38 cellular contexts compared by ENCODE assay signal in the genomic region with DNA sequence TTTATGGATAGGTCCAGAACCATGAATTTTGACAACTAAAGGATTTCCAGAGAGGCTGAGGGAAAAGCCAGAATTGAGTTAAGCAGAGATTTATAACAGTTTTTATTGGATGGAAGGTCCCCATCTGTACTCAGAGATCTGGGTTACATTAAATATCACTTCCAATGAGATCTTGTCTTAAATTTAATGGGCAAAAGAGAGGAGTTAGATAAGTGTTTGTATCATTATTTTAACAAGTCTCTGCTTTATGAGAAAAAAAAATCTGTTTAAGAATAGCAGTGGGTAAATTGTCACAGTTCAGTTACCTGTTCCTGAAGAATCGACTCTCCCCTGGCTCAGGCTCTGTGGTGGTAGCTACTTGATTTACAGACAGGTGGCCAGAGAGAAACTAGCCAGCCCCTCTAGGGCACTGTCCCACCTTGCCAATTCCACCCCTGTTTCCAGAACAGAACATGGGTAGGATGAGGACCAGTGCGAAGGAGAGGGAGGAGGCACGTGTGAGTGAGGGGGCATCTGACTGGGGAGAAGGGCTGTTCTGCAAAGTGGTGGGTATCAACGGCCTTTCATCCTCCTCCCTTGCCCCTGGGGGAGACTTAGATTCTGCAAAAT. TPM values are rescaled to one million over a fixed set of nuclear protein-coding genes. Genes with fewer than 3 reads are reported as not detected.
"Had no signal": no experiment of that assay in that cellular context is flagged by ENCODE, and none has a peak within 500 bp of the region (broad histone marks: within the 10 kb centered on the region; RNA-seq: fewer than 3 reads in every experiment).

No MANE protein-coding gene starts in this region.

- H3K36me3 Mint-ChIP-seq: activated CD4-positive, alpha-beta memory T cell treated with anti-CD3 and anti-CD28 coated beads for 36 hours; activated naive CD4-positive, alpha-beta T cell treated with anti-CD3 and anti-CD28 coated beads, Interleukin-2, amount 50 U/mL, for 72 hours; activated naive CD8-positive, alpha-beta T cell treated with anti-CD3 and anti-CD28 coated beads for 36 hours had no signal

- H3K27ac Mint-ChIP-seq: activated B cell treated with CpG ODN at 0.5 μM for 24 hours; activated CD4-positive, alpha-beta memory T cell treated with anti-CD3 and anti-CD28 coated beads for 36 hours; activated CD4-positive, alpha-beta T cell treated with anti-CD3 and anti-CD28 coated beads, Interleukin-2, amount 10 ng/mL, durations not matched to agents 24 days and 14 days; activated CD8-positive, alpha-beta T cell treated with anti-CD3 and anti-CD28 coated beads for 36 hours; activated naive CD4-positive, alpha-beta T cell treated with anti-CD3 and anti-CD28 coated beads for 36 hours; activated naive CD4-positive, alpha-beta T cell treated with anti-CD3 and anti-CD28 coated beads, Interleukin-2, amount 50 U/mL, for 72 hours; activated naive CD8-positive, alpha-beta T cell treated with anti-CD3 and anti-CD28 coated beads for 36 hours; activated T-cell treated with anti-CD3 and anti-CD28 coated beads, Interleukin-2, amount 50 U/mL, for 72 hours; activated T-helper 1 cell treated with anti-CD3 and anti-CD28 coated beads, Interleukin-12 subunit alpha, Interleukin-12 subunit beta, Interleukin-2, Interleukin-4 antibody, amounts not matched to agents 30 ng/mL and 10 ng/mL and 1 ng/mL, durations not matched to agents 14 hours and 24 hours and 36 hours; activated T-helper 17 cell treated with anti-CD3 and anti-CD28 coated beads, Interleukin-2, amount 50 U/mL, for 72 hours; T-helper 1 cell treated with Interleukin-12 subunit alpha and Interleukin-12 subunit beta and Interleukin-4 antibody, amounts not matched to agents 30 μg/mL and 1 μg/mL, for 36 hours; T-helper 2 cell treated with Interferon-gamma antibody and Interleukin-4, amounts not matched to agents 5 μg/mL and 100 μg/mL, for 36 hours had no signal

- H3K4me3 Mint-ChIP-seq: activated B cell treated with CpG ODN at 0.5 μM for 24 hours; activated CD4-positive, alpha-beta memory T cell treated with anti-CD3 and anti-CD28 coated beads for 36 hours; activated CD4-positive, alpha-beta T cell treated with anti-CD3 and anti-CD28 coated beads, Interleukin-2, amount 10 ng/mL, durations not matched to agents 24 days and 14 days; activated CD8-positive, alpha-beta T cell treated with anti-CD3 and anti-CD28 coated beads for 36 hours; activated naive CD4-positive, alpha-beta T cell treated with anti-CD3 and anti-CD28 coated beads for 36 hours; activated naive CD8-positive, alpha-beta T cell treated with anti-CD3 and anti-CD28 coated beads for 36 hours; activated T-cell treated with anti-CD3 and anti-CD28 coated beads, Interleukin-2, amount 50 U/mL, for 4 hours; activated T-cell treated with anti-CD3 and anti-CD28 coated beads, Interleukin-2, amount 50 U/mL, for 72 hours; activated T-helper 1 cell treated with anti-CD3 and anti-CD28 coated beads, Interleukin-12 subunit alpha, Interleukin-12 subunit beta, Interleukin-2, Interleukin-4 antibody, amounts not matched to agents 30 ng/mL and 10 ng/mL and 1 ng/mL, durations not matched to agents 14 hours and 24 hours and 36 hours; activated T-helper 17 cell treated with anti-CD3 and anti-CD28 coated beads, Interleukin-2, amount 50 U/mL, for 72 hours; T-helper 1 cell treated with Interleukin-12 subunit alpha and Interleukin-12 subunit beta and Interleukin-4 antibody, amounts not matched to agents 30 μg/mL and 1 μg/mL, for 36 hours; T-helper 2 cell treated with Interferon-gamma antibody and Interleukin-4, amounts not matched to agents 5 μg/mL and 100 μg/mL, for 36 hours had no signal

- FAIRE-seq: astrocyte, TTC549 had no signal

- H3K36me3 ChIP-seq: adrenal gland, brain microvascular endothelial cell, breast epithelium had no signal

- H3K9me3 ChIP-seq: adrenal gland, body of pancreas, breast epithelium had no signal

- H3K27me3 ChIP-seq: body of pancreas, brain microvascular endothelial cell had no signal

- H3K4me1 ChIP-seq: adrenal gland, body of pancreas, breast epithelium had no signal

- H3K4me3 ChIP-seq: adrenal gland, body of pancreas, breast epithelium had no signal

- H3K4me1 Mint-ChIP-seq: activated B cell treated with CpG ODN at 0.5 μM for 24 hours; activated CD4-positive, alpha-beta T cell treated with anti-CD3 and anti-CD28 coated beads, Interleukin-2, amount 10 ng/mL, durations not matched to agents 24 days and 14 days; activated naive CD8-positive, alpha-beta T cell treated with anti-CD3 and anti-CD28 coated beads for 36 hours; activated T-helper 17 cell treated with anti-CD3 and anti-CD28 coated beads, Interleukin-2, amount 50 U/mL, for 72 hours had no signal

- H3K9me3 Mint-ChIP-seq: activated B cell treated with CpG ODN at 0.5 μM for 24 hours; activated CD4-positive, alpha-beta memory T cell treated with anti-CD3 and anti-CD28 coated beads for 36 hours; activated CD4-positive, alpha-beta T cell treated with anti-CD3 and anti-CD28 coated beads, Interleukin-2, amount 10 ng/mL, durations not matched to agents 24 days and 14 days; activated CD8-positive, alpha-beta T cell treated with anti-CD3 and anti-CD28 coated beads for 36 hours; activated naive CD4-positive, alpha-beta T cell treated with anti-CD3 and anti-CD28 coated beads for 36 hours; activated naive CD4-positive, alpha-beta T cell treated with anti-CD3 and anti-CD28 coated beads, Interleukin-2, amount 50 U/mL, for 72 hours; activated naive CD8-positive, alpha-beta T cell treated with anti-CD3 and anti-CD28 coated beads for 36 hours; activated T-cell treated with anti-CD3 and anti-CD28 coated beads, Interleukin-2, amount 50 U/mL, for 4 hours; activated T-cell treated with anti-CD3 and anti-CD28 coated beads, Interleukin-2, amount 50 U/mL, for 72 hours; activated T-helper 1 cell treated with anti-CD3 and anti-CD28 coated beads, Interleukin-12 subunit alpha, Interleukin-12 subunit beta, Interleukin-2, Interleukin-4 antibody, amounts not matched to agents 30 ng/mL and 10 ng/mL and 1 ng/mL, durations not matched to agents 14 hours and 24 hours and 36 hours; activated T-helper 17 cell treated with anti-CD3 and anti-CD28 coated beads, Interleukin-2, amount 50 U/mL, for 72 hours; T-helper 1 cell treated with Interleukin-12 subunit alpha and Interleukin-12 subunit beta and Interleukin-4 antibody, amounts not matched to agents 30 μg/mL and 1 μg/mL, for 36 hours; T-helper 2 cell treated with Interferon-gamma antibody and Interleukin-4, amounts not matched to agents 5 μg/mL and 100 μg/mL, for 36 hours had no signal

- DNase-seq: activated B cell treated with CpG ODN at 0.5 μM for 24 hours; activated CD4-positive, alpha-beta memory T cell treated with anti-CD3 and anti-CD28 coated beads for 36 hours; activated CD4-positive, alpha-beta T cell treated with anti-CD3 and anti-CD28 coated beads for 4 hours; activated CD4-positive, alpha-beta T cell treated with anti-CD3 and anti-CD28 coated beads, Interleukin-2, amount 10 ng/mL, durations not matched to agents 24 days and 14 days; activated CD4-positive, alpha-beta T cell treated with anti-CD3 and anti-CD28 coated beads, Interleukin-2, amount 50 U/mL, for 1 hour; activated CD4-positive, alpha-beta T cell treated with anti-CD3 and anti-CD28 coated beads, Interleukin-2, amount 50 U/mL, for 4 hours; activated CD4-positive, CD25-positive, alpha-beta regulatory T cell treated with anti-CD3 and anti-CD28 coated beads, Interleukin-2, amount 50 U/mL, for 72 hours; activated CD8-positive, alpha-beta memory T cell treated with anti-CD3 and anti-CD28 coated beads, Interleukin-2, amount 50 U/mL, for 4 hours; activated CD8-positive, alpha-beta T cell treated with anti-CD3 and anti-CD28 coated beads for 36 hours; activated effector memory CD4-positive, alpha-beta T cell treated with anti-CD3 and anti-CD28 coated beads, Interleukin-2, amount 50 U/mL, for 16 hours; activated gamma-delta T cell treated with Interleukin-2 at 50 U/mL for 16 hours; activated naive CD4-positive, alpha-beta T cell; activated naive CD4-positive, alpha-beta T cell treated with anti-CD3 and anti-CD28 coated beads for 36 hours; activated naive CD4-positive, alpha-beta T cell treated with anti-CD3 and anti-CD28 coated beads, Interleukin-2, amount 50 U/mL, for 16 hours; activated naive CD8-positive, alpha-beta T cell treated with anti-CD3 and anti-CD28 coated beads for 36 hours; activated T-cell treated with anti-CD3 and anti-CD28 coated beads for 4 hours; activated T-cell treated with anti-CD3 and anti-CD28 coated beads, Interleukin-2, amount 50 U/mL, for 1 hour; activated T-cell treated with anti-CD3 and anti-CD28 coated beads, Interleukin-2, amount 50 U/mL, for 4 hours; activated T-cell treated with anti-CD3 and anti-CD28 coated beads, Interleukin-2, amount 50 U/mL, for 72 hours; adrenal gland; amniotic stem cell; body of pancreas; brain microvascular endothelial cell; central memory CD4-positive, alpha-beta T cell; T-helper 2 cell; T-helper 9 cell had no signal

- H3K27ac ChIP-seq: adrenal gland, body of pancreas, brain microvascular endothelial cell, breast epithelium, VCaP had no signal

RNA-seq across cellular contexts. Expression of gene CRHR1, which starts 22.1 kb away (rescaled TPM):
- total RNA-seq: activated B cell treated with CpG ODN at 0.5 μM for 24 hours; activated CD4-positive, alpha-beta memory T cell treated with anti-CD3 and anti-CD28 coated beads for 36 hours; activated CD4-positive, alpha-beta T cell treated with anti-CD3 and anti-CD28 coated beads, Interleukin-2, amount 10 ng/mL, durations not matched to agents 24 days and 14 days; activated CD8-positive, alpha-beta memory T cell treated with anti-CD3 and anti-CD28 coated beads for 36 hours; activated CD8-positive, alpha-beta T cell treated with anti-CD3 and anti-CD28 coated beads for 36 hours; activated naive CD4-positive, alpha-beta T cell treated with anti-CD3 and anti-CD28 coated beads for 36 hours; activated naive CD8-positive, alpha-beta T cell treated with anti-CD3 and anti-CD28 coated beads for 36 hours; activated T-cell treated with anti-CD3 and anti-CD28 coated beads, Interleukin-2, amount 50 U/mL, for 4 hours; activated T-cell treated with anti-CD3 and anti-CD28 coated beads, Interleukin-2, amount 50 U/mL, for 72 hours; activated T-helper 1 cell treated with anti-CD3 and anti-CD28 coated beads, Interleukin-12 subunit alpha, Interleukin-12 subunit beta, Interleukin-2, Interleukin-4 antibody, amounts not matched to agents 30 ng/mL and 10 ng/mL and 1 ng/mL, durations not matched to agents 14 hours and 24 hours and 36 hours; aorta; body of pancreas; cardiac septum had no signal
- polyA plus RNA-seq: adrenal gland, aorta had no signal
